ENCODE assay signal across 12 cellular contexts in genomic region chr11:1054143-1055108, GRCh38. TPM values are rescaled to one million over a fixed set of nuclear protein-coding genes. Genes with fewer than 3 reads are reported as not detected.
DNase-seq lines count a peak whose midpoint lies in the region; ATAC-seq lines count a peak whose summit lies in the region.
"Had no signal": no experiment of that assay in that cellular context is flagged by ENCODE, and none has a peak within 500 bp of the region (broad histone marks: within the 10 kb centered on the region; RNA-seq: fewer than 3 reads in every experiment).

No MANE protein-coding gene starts in this region.

- peaks cover 9% of the 10 kb centered on the region for H3K27me3 Mint-ChIP-seq in activated T-helper 17 cell treated with anti-CD3 and anti-CD28 coated beads, Interleukin-2, amount 50 U/mL, for 72 hours
- H3K27me3 Mint-ChIP-seq: type B pancreatic cell had no signal

- no peaks in the 10 kb centered on the region for H3K36me3 Mint-ChIP-seq in activated T-helper 17 cell treated with anti-CD3 and anti-CD28 coated beads, Interleukin-2, amount 50 U/mL, for 72 hours (ENCODE audit: low read depth)
- H3K36me3 Mint-ChIP-seq: type B pancreatic cell had no signal

- H3K4me1 Mint-ChIP-seq in activated T-helper 17 cell treated with anti-CD3 and anti-CD28 coated beads, Interleukin-2, amount 50 U/mL, for 72 hours: no peaks in the 10 kb centered on the region

- no peak overlapping the region for H3K4me3 Mint-ChIP-seq in activated T-helper 17 cell treated with anti-CD3 and anti-CD28 coated beads, Interleukin-2, amount 50 U/mL, for 72 hours
- H3K4me3 Mint-ChIP-seq: type B pancreatic cell had no signal

- peak; percentile 4 for DNase-seq in NCI-H1092 treated with DMSO at 0.1 percent for 48 hours (lab: John Stamatoyannopoulos, UW)
- no peak for DNase-seq in NCI-H1092 (lab: John Stamatoyannopoulos, UW)
- DNase-seq in HT-29 (ENCODE audit: low spot score): peak; percentile 95
- peak; percentile 26 for DNase-seq in dermis blood vessel endothelial cell
- peak in 6 of 10 donors; percentile 3 to 77 (median 30) for DNase-seq in posterior cingulate gyrus
- DNase-seq in NCI-H1105 treated with DMSO at 0.1 percent for 48 hours (lab: John Stamatoyannopoulos, UW): no peak
- DNase-seq: 8988T, NCI-H524 treated with DMSO at 0.1 percent for 48 hours, SIG-M5 had no signal

- ATAC-seq in GM18511 (IDR thresholded peaks at IDR 0.05; ENCODE audit: unreplicated experiment): no peak
- ATAC-seq in activated T-helper 17 cell treated with anti-CD3 and anti-CD28 coated beads, Interleukin-2, amount 50 U/mL, for 72 hours (replicated peaks): no peak

- intact Hi-C loops in posterior cingulate gyrus (cut with DNase I): loop anchor here (10.0 kb wide), 1 partner anchor 130 kb away; the partner anchor contains the start of gene AP2A2

- no peak overlapping the region for H3K27ac Mint-ChIP-seq in activated T-helper 17 cell treated with anti-CD3 and anti-CD28 coated beads, Interleukin-2, amount 50 U/mL, for 72 hours
- H3K27ac Mint-ChIP-seq: type B pancreatic cell had no signal

- H3K9me3 Mint-ChIP-seq in activated T-helper 17 cell treated with anti-CD3 and anti-CD28 coated beads, Interleukin-2, amount 50 U/mL, for 72 hours: no peaks in the 10 kb centered on the region
- H3K9me3 Mint-ChIP-seq: type B pancreatic cell had no signal

RNA-seq across cellular contexts. Expression of gene MUC6, which starts 17.9 kb away (rescaled TPM):
- 0.08 and 0.31 TPM in 2 replicates for total RNA-seq in HT-29 (2014; rRNA removed; shearing (Covaris generic))
- not detected in 2 replicates for total RNA-seq in dermis blood vessel endothelial cell
- total RNA-seq in activated T-helper 17 cell treated with anti-CD3 and anti-CD28 coated beads, Interleukin-2, amount 50 U/mL, for 72 hours: not detected

RNA-seq across cellular contexts. Expression of gene MUC2, which starts 20.2 kb away (rescaled TPM):
- total RNA-seq in HT-29 (2014; rRNA removed; shearing (Covaris generic)): 6.9 and 9.1 TPM in 2 replicates
- total RNA-seq in dermis blood vessel endothelial cell: not detected in 2 replicates
- total RNA-seq in activated T-helper 17 cell treated with anti-CD3 and anti-CD28 coated beads, Interleukin-2, amount 50 U/mL, for 72 hours: not detected

Comparison
In these comparisons a context has a peak if more than half of its experiments do, and no peak if none do; other contexts are left out.
1. DNase-seq: peak in NCI-H1092 treated with DMSO at 0.1 percent for 48 hours (single experiment), HT-29 (single experiment), dermis blood vessel endothelial cell (single experiment) and posterior cingulate gyrus (6 of 10); none in NCI-H1092 (single experiment) and NCI-H1105 treated with DMSO at 0.1 percent for 48 hours (single experiment).